Comparison of ENCODE assay signal across 1 cellular context in genomic region chr1:36303650-36304360, GRCh38.
TF ChIP-seq lines count a peak whose summit lies in the region.

No MANE protein-coding gene starts in this region.

TF ChIP-seq in SK-N-SH treated with all-trans-retinoic acid at 6 μM for 48 hours, 23 proteins besides CTCF, POLR2A, EP300 and RAD21 (continued from another document):
- TF ChIP-seq PATZ1 (CRISPR knock-in tag; IDR thresholded peaks at IDR 0.05; ENCODE audit: borderline replicate concordance) (no peak), GLIS3 (CRISPR knock-in tag; IDR thresholded peaks at IDR 0.05) (no peak), ESRRG (CRISPR knock-in tag; IDR thresholded peaks at IDR 0.05) (no peak), CREB5 (CRISPR knock-in tag; IDR thresholded peaks at IDR 0.05; ENCODE audit: low read depth) (no peak), OSR1 (CRISPR knock-in tag; IDR thresholded peaks at IDR 0.05) (no peak), SNAI2 (CRISPR knock-in tag; IDR thresholded peaks at IDR 0.05) (no peak)
